Comparison of ENCODE assay signal across 10 cellular contexts in the genomic region with DNA sequence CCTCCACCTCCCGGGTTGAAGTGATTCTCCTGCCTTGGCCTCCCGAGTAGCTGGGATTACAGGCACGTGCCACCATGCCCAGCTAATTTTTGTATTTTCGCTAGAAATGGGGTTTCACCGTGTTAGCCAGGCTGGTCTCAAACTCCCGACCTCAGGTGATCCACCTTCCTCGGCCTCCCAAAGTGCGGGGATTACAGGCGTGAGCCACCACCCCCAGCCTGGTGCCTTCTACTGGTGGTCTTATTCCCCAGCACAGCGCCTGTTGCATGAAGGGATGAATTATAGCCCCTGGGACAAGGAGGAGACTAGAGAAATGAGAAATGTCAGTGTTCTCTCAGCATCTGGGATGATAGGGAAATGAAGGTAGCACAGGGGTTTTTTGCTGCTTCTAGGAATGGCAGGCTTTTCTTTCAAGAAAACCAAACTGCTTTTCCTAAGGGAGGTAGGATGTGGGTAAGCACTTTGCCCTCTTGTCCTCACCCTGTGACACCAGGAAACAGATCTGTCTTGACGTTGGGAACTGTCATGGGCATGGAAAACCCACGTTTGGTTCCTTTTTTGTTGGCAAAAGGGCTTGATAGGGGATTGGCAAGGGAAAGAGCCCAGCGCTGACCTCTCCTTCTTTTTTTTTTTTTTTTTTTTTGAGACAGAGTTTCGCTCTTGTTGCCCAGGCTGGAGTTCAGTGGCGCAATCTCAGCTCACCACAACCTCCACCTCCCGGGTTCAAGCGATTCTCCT. TPM values are rescaled to one million over a fixed set of nuclear protein-coding genes. Genes with fewer than 3 reads are reported as not detected.
DNase-seq lines count a peak whose midpoint lies in the region; ATAC-seq, FAIRE-seq and TF ChIP-seq lines count a peak whose summit lies in the region.
"Not testable (repeated sequence)": the region's sequence is repeated elsewhere in the genome, so short reads cannot be mapped to it uniquely, and the experiment has no call there.
"Had no signal": no experiment of that assay in that cellular context is flagged by ENCODE, and none has a peak within 500 bp of the region (broad histone marks: within the 10 kb centered on the region; RNA-seq: fewer than 3 reads in every experiment).

No MANE protein-coding gene starts in this region.

- peaks cover 16% of the 10 kb centered on the region; the same call in 2 of the 3 replicates for H3K4me1 Mint-ChIP-seq in GM23338

- not testable (repeated sequence) for H3F3A ChIP-seq in GM23338 (replicated peaks; ENCODE audit: low read depth)
- peaks cover 14% of the 10 kb centered on the region for H3F3A ChIP-seq in SK-N-SH (replicated peaks; ENCODE audit: insufficient read depth)

- not testable (repeated sequence) for H3K4me3 Mint-ChIP-seq in GM23338

- not testable (repeated sequence) for H3K36me3 Mint-ChIP-seq in GM23338 (ENCODE audit: low read depth)

- H3K36me3 ChIP-seq in GM23338 (ENCODE audit: insufficient read depth); SK-N-SH (replicated peaks in 1 of 2; ENCODE audit: control insufficient read depth in 1 of 2, insufficient read depth in 2 of 2, low read length in 1 of 2); left lung; osteoblast (ENCODE audit: insufficient read depth, low read length); small intestine (ENCODE audit: control insufficient read depth in 2 of 2, insufficient read depth in 2 of 2, low read length in 2 of 2); urinary bladder (ENCODE audit: insufficient read depth): not testable (repeated sequence)

- peak overlapping the region; percentile 63 for H3K9ac ChIP-seq in SK-N-SH

- not testable (repeated sequence) for DNase-seq in GM23338 (ENCODE audit: low spot score); SK-N-SH; left lung; osteoblast (ENCODE audit: insufficient read length, low spot score, missing footprints)
- DNase-seq in cardiac fibroblast (ENCODE audit: low read depth in 2 of 2) = peak; percentile 33 to 65
- DNase-seq in fibroblast of mammary gland (ENCODE audit: low read depth) = peak; percentile 80
- peak; percentile 28 for DNase-seq in small intestine

- H3K79me2 ChIP-seq in GM23338 (replicated peaks; ENCODE audit: insufficient read depth); SK-N-SH (ENCODE audit: insufficient read depth); osteoblast (ENCODE audit: insufficient read depth, low read length): not testable (repeated sequence)

- not testable (repeated sequence) for H3K27ac ChIP-seq in GM23338 (ENCODE audit: low read depth)
- H3K27ac ChIP-seq in SK-N-SH (ENCODE audit: low read depth in 2 of 2, low read length in 1 of 2) (peak overlapping the region; percentile 87 to 100), left lung (peak overlapping the region; percentile 90 to 96), osteoblast (ENCODE audit: low read depth, low read length) (peak overlapping the region; percentile 99), small intestine (ENCODE audit: low read depth in 1 of 2, low read length in 1 of 2) (peak overlapping the region in 1 of 2 donors; percentile 90), urinary bladder (ENCODE audit: low read depth) (peak overlapping the region; percentile 51)

- not testable (repeated sequence) for ATAC-seq in GM23338
- ATAC-seq in left lung = peak; percentile 22

- H4K20me1 ChIP-seq in GM23338 (replicated peaks; ENCODE audit: insufficient read depth); SK-N-SH (ENCODE audit: insufficient read depth); osteoblast (ENCODE audit: insufficient read depth, low read length): not testable (repeated sequence)

- not testable (repeated sequence) for H3K9me3 Mint-ChIP-seq in GM23338

- H3K9me2 ChIP-seq in GM23338 (ENCODE audit: insufficient read depth); SK-N-SH: not testable (repeated sequence)

- TF ChIP-seq EP300 in SK-N-SH (IDR thresholded peaks at IDR 0.05; ENCODE audit: borderline replicate concordance in 1 of 2, low read depth in 1 of 2, low read length in 1 of 2) = not testable (repeated sequence)

- intact Hi-C loops in left lung (cut with DNase I) = not testable (repeated sequence)

- FAIRE-seq in small intestine (lab: Jason Lieb, UNC) = not testable (repeated sequence)

- TF ChIP-seq RAD21 in SK-N-SH (IDR thresholded peaks at IDR 0.05; ENCODE audit: low read length) = not testable (repeated sequence)

- H3K27me3 Mint-ChIP-seq in GM23338 (ENCODE audit: insufficient read depth, low read depth, poor library complexity) = peaks cover 11% of the 10 kb centered on the region

- not testable (repeated sequence) for H3K4me2 ChIP-seq in GM23338
- H3K4me2 ChIP-seq in SK-N-SH (peak overlapping the region; percentile 74), osteoblast (ENCODE audit: insufficient read depth, low read length) (peak overlapping the region; percentile 70)

- not testable (repeated sequence) for H3K4me3 ChIP-seq in GM23338; left lung; small intestine (ENCODE audit: low read depth in 1 of 2, low read length in 2 of 2); urinary bladder (ENCODE audit: low read depth, low read length)
- H3K4me3 ChIP-seq in SK-N-SH (ENCODE audit: low read depth in 2 of 2, low read length in 1 of 2) (peak overlapping the region in 1 of 2 experiments; percentile 28; a peak in 3 of 4 replicates), cardiac fibroblast (replicated peaks in 1 of 2; ENCODE audit: low read depth in 2 of 2, low read length in 2 of 2) (peak overlapping the region in 1 of 2 donors; percentile 28), fibroblast of mammary gland (ENCODE audit: control insufficient read depth, low read depth, low read length) (peak overlapping the region; percentile 16), osteoblast (ENCODE audit: insufficient read depth, low read length) (peak overlapping the region; percentile 45)

- H3K4me1 ChIP-seq in GM23338 (ENCODE audit: insufficient read depth); small intestine (ENCODE audit: control insufficient read depth in 2 of 2, insufficient read depth in 1 of 2, low read depth in 1 of 2, low read length in 1 of 2); urinary bladder (ENCODE audit: insufficient read depth): not testable (repeated sequence)
- peaks cover 11 to 14% of the 10 kb centered on the region in 2 experiments; a peak in 3 of 4 replicates for H3K4me1 ChIP-seq in SK-N-SH (ENCODE audit: control insufficient read depth in 1 of 2, insufficient read depth in 2 of 2, low read depth in 1 of 2, low read length in 1 of 2)
- H3K4me1 ChIP-seq in left lung = peaks cover 19 to 42% of the 10 kb centered on the region in 2 donors
- peaks cover 50% of the 10 kb centered on the region for H3K4me1 ChIP-seq in osteoblast (ENCODE audit: insufficient read depth, low read length)

- POLR2A ChIA-PET in SK-N-SH (lab: Yijun Ruan, JAX) = interaction anchor here (0.6 to 2.1 kb wide), 7 partner anchors 11 to 110 kb away, joined by 3 to 29 read pairs (median 5); partner anchors contain the start of genes DNAJC14 and PYM1

- CTCF ChIA-PET in SK-N-SH (lab: Yijun Ruan, JAX) = interaction anchor here (1.1 to 1.5 kb wide), 2 partner anchors 78 to 110 kb away, joined by 3 to 4 read pairs; no protein-coding TSS in a partner anchor

- TF ChIP-seq CTCF in GM23338 (conservative IDR thresholded peaks at IDR 0.05; ENCODE audit: low read depth in 2 of 2); SK-N-SH (IDR thresholded peaks at IDR 0.05); cardiac fibroblast (IDR thresholded peaks at IDR 0.05; ENCODE audit: low read depth, low read length); fibroblast of mammary gland (conservative IDR thresholded peaks at IDR 0.05; ENCODE audit: control insufficient read depth, insufficient read depth, low read depth, low read length); left lung (IDR thresholded peaks at IDR 0.05); osteoblast (IDR thresholded peaks at IDR 0.05; ENCODE audit: extremely low read depth, low read depth, low read length): not testable (repeated sequence)

- not testable (repeated sequence) for H3K9me3 ChIP-seq in SK-N-SH; left lung; osteoblast (ENCODE audit: low read depth, low read length); small intestine (ENCODE audit: control insufficient read depth, low read depth)

- H3K27me3 ChIP-seq in GM23338 (ENCODE audit: insufficient read depth); SK-N-SH (ENCODE audit: insufficient read depth); left lung; osteoblast (ENCODE audit: insufficient read depth, low read length); small intestine (ENCODE audit: control insufficient read depth in 2 of 2, insufficient read depth in 2 of 2, low read length in 2 of 2): not testable (repeated sequence)

- H2AFZ ChIP-seq in GM23338 (peak overlapping the region; percentile 93; the same call in 1 of the 2 replicates), SK-N-SH (ENCODE audit: low read depth) (peak overlapping the region; percentile 1; the same call in 1 of the 2 replicates)
- H2AFZ ChIP-seq in osteoblast (ENCODE audit: low read length) = not testable (repeated sequence)

- 75% methylated on average over 13 of the region's 17 CpGs for WGBS in SK-N-SH (ENCODE audit: low lambda C conversion rate)
- WGBS in small intestine, 3 donors = 67 to 74% (median 72%) methylated on average over 16 to 17 of the region's 17 CpGs
- 72% methylated on average over 17 of the region's 17 CpGs for WGBS in urinary bladder

- H3K27ac Mint-ChIP-seq in GM23338 = not testable (repeated sequence)

RNA-seq across cellular contexts. Expression of gene MMP19, which starts 5.9 kb away (rescaled TPM):
- total RNA-seq in GM23338 (2014; rRNA removed; shearing (Covaris generic)) = 0.08 and 1.4 TPM in 2 replicates
- 0.17 and 1.5 TPM in 2 replicates for polyA plus RNA-seq in GM23338 (2016; fragmentation: Nextera tagmentation; extraction: Ambion mirVana)
- polyA plus RNA-seq in SK-N-SH (2012; rRNA removed) = 5.7 and 6.8 TPM in 2 replicates
- polyA plus RNA-seq in SK-N-SH (2012; cell fraction: cytosol; rRNA removed) = 3.1 and 3.8 TPM in 2 replicates
- polyA plus RNA-seq in SK-N-SH (2012; cell fraction: nucleus; rRNA removed) = 13.5 and 15.4 TPM in 2 replicates
- 10 to 100 TPM; 49.3 to 78.4 TPM for total RNA-seq in left lung
- total RNA-seq in osteoblast = 13.0 and 14.7 TPM in 2 replicates
- polyA plus RNA-seq in small intestine = 1 to 10 TPM in 1 of 3 donors, under 1 TPM in 1, not detected in 1; 0.54 to 4.1 TPM
- total RNA-seq in urinary bladder = 4.3 TPM
- 21.8 TPM for polyA plus RNA-seq in urinary bladder
- total RNA-seq: activated T-cell treated with anti-CD3 and anti-CD28 coated beads, Interleukin-2, amount 50 U/mL, for 4 hours; NCI-H460 had no signal

RNA-seq across cellular contexts. Expression of gene DNAJC14, which starts 19.3 kb away (rescaled TPM):
- 28.9 and 35.1 TPM in 2 replicates for total RNA-seq in GM23338 (2014; rRNA removed; shearing (Covaris generic))
- polyA plus RNA-seq in GM23338 (2016; fragmentation: Nextera tagmentation; extraction: Ambion mirVana) (8.9 and 9.7 TPM in 2 replicates), SK-N-SH (2012; rRNA removed) (11.0 and 15.4 TPM in 2 replicates), small intestine (10 to 100 TPM; 12.7 to 25.3 (median 13.2) TPM), urinary bladder (26.2 TPM)
- 15.9 and 16.6 TPM in 2 replicates for polyA plus RNA-seq in SK-N-SH (2012; cell fraction: cytosol; rRNA removed)
- 7.5 and 9.3 TPM in 2 replicates for polyA plus RNA-seq in SK-N-SH (2012; cell fraction: nucleus; rRNA removed)
- total RNA-seq in left lung (10 to 100 TPM; 31.5 to 33.3 TPM), osteoblast (40.1 and 41.6 TPM in 2 replicates), urinary bladder (24.6 TPM)

RNA-seq across cellular contexts. Expression of gene ORMDL2, which starts 30.8 kb away (rescaled TPM):
- total RNA-seq in GM23338 (2014; rRNA removed; shearing (Covaris generic)) = 12.4 and 18.0 TPM in 2 replicates
- polyA plus RNA-seq in GM23338 (2016; fragmentation: Nextera tagmentation; extraction: Ambion mirVana) = 55.1 and 58.7 TPM in 2 replicates
- 35.2 and 37.3 TPM in 2 replicates for polyA plus RNA-seq in SK-N-SH (2012; rRNA removed)
- polyA plus RNA-seq in SK-N-SH (2012; cell fraction: cytosol; rRNA removed) = 33.4 and 34.1 TPM in 2 replicates
- polyA plus RNA-seq in SK-N-SH (2012; cell fraction: nucleus; rRNA removed) = 25.2 and 27.5 TPM in 2 replicates
- 10 to 100 TPM; 65.6 to 80.8 TPM for total RNA-seq in left lung
- 9.4 and 10.1 TPM in 2 replicates for total RNA-seq in osteoblast
- 10 to 100 TPM; 27.1 to 50.4 (median 34.0) TPM for polyA plus RNA-seq in small intestine
- 8.4 TPM for total RNA-seq in urinary bladder
- 37.3 TPM for polyA plus RNA-seq in urinary bladder

RNA-seq across cellular contexts. Expression of gene SARNP, which starts 31.1 kb away (rescaled TPM):
- total RNA-seq in GM23338 (2014; rRNA removed; shearing (Covaris generic)) = 96.0 and 115 TPM in 2 replicates
- 291 and 313 TPM in 2 replicates for polyA plus RNA-seq in GM23338 (2016; fragmentation: Nextera tagmentation; extraction: Ambion mirVana)
- 65.8 and 66.9 TPM in 2 replicates for polyA plus RNA-seq in SK-N-SH (2012; rRNA removed)
- polyA plus RNA-seq in SK-N-SH (2012; cell fraction: cytosol; rRNA removed) = 92.0 and 146 TPM in 2 replicates
- polyA plus RNA-seq in SK-N-SH (2012; cell fraction: nucleus; rRNA removed) = 23.2 and 38.0 TPM in 2 replicates
- total RNA-seq in left lung = 10 to 100 TPM; 49.4 to 50.0 TPM
- total RNA-seq in osteoblast = 53.6 and 56.6 TPM in 2 replicates
- polyA plus RNA-seq in small intestine = 10 to 100 TPM; 72.2 to 89.8 (median 78.4) TPM
- 86.2 TPM for total RNA-seq in urinary bladder
- polyA plus RNA-seq in urinary bladder = 76.0 TPM
